ENCODE assay signal across 8 cellular contexts in the genomic region with DNA sequence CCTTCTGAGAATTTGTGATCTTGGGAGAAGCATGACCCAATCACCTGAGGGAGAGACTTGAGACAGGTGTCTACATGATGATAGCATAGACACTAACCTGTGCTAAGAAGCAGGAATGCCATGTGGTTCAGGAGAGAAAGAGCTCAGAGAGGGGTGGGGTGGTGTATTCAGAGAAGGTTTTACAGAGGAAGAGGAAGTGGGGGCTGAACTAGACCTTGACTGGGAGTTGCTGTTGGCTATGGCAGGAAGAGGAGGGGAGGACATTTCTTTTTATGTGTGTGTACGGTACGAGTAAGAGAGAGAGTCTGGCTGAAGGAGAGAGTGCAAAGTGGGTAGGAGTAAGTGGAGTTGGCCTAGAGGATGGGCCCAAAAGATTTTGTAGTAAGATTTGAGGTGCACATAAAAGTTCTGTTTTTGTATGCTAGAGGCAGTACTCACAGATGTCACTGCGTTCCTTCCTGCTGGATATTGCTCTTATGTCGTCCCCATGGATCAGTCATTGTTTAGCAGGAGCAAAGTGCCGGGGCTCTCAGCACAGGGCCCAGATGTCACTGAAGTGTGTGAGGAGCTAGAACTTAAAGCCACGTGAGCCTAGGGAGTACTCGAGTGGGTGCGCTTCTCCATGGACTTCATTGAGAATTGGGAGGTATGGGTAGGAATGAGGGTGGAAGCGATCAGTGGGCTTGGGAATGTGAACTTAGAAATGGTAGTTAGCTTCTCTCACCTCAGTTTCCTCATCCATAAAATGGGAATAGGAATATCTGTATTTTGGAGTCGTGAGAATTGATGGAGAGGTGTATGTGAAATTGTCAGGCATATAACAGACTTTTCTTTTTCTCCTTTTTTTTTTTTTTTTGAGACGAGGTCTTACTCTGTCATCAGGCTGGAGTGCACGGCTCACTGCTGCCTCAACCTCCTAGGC. TPM values are rescaled to one million over a fixed set of nuclear protein-coding genes. Genes with fewer than 3 reads are reported as not detected.
DNase-seq lines count a peak whose midpoint lies in the region; ATAC-seq and TF ChIP-seq lines count a peak whose summit lies in the region.

No MANE protein-coding gene starts in this region.

- peak; percentile 59 for DNase-seq in activated naive CD4-positive, alpha-beta T cell treated with anti-CD3 and anti-CD28 coated beads, Interleukin-2, amount 10 ng/mL, durations not matched to agents 7 days and 5 days
- DNase-seq in activated naive CD4-positive, alpha-beta T cell treated with anti-CD3 and anti-CD28 coated beads, Interleukin-2, amount 50 U/mL, for 16 hours: no peak
- peak in 1 of 3 donors; percentile 51 for DNase-seq in Peyer's patch
- no peak for DNase-seq in endothelial cell (ENCODE audit: low spot score)
- no peak for DNase-seq in suprapubic skin (ENCODE audit: low spot score in 2 of 2)
- no peak for DNase-seq in cerebellum (ENCODE audit: low spot score)
- no peak for DNase-seq in foreskin fibroblast

- no peak for ATAC-seq in HG02759 (IDR thresholded peaks at IDR 0.05; ENCODE audit: unreplicated experiment)

- H3K27me3 Mint-ChIP-seq in activated naive CD4-positive, alpha-beta T cell treated with anti-CD3 and anti-CD28 coated beads, Interleukin-2, amount 10 ng/mL, durations not matched to agents 7 days and 5 days: no peaks in the 10 kb centered on the region
- peaks cover 10% of the 10 kb centered on the region for H3K27me3 Mint-ChIP-seq in endothelial cell (ENCODE audit: unreplicated experiment)

- H3K4me3 ChIP-seq in Peyer's patch: peak overlapping the region in 1 of 4 donors; percentile 10
- no peak overlapping the region for H3K4me3 ChIP-seq in suprapubic skin
- H3K4me3 ChIP-seq in foreskin fibroblast (ENCODE audit: low read depth in 1 of 2, low read length in 2 of 2): no peak overlapping the region

- CTCF ChIA-PET in activated naive CD4-positive, alpha-beta T cell treated with anti-CD3 and anti-CD28 coated beads, Interleukin-2, amount 10 ng/mL, durations not matched to agents 7 days and 5 days (lab: Charles Lee): interaction anchor here (0.8 to 4.4 kb wide), 8 partner anchors 10 to 43 kb away, joined by 3 to 41 read pairs (median 9); a partner anchor contains a TSS

- H3K36me3 ChIP-seq in Peyer's patch (peaks cover 0 to 38% (median 0%) of the 10 kb centered on the region in 3 donors), suprapubic skin (peaks cover 25% of the 10 kb centered on the region)

- peaks cover 95% of the 10 kb centered on the region for H3K4me1 Mint-ChIP-seq in activated naive CD4-positive, alpha-beta T cell treated with anti-CD3 and anti-CD28 coated beads, Interleukin-2, amount 10 ng/mL, durations not matched to agents 7 days and 5 days
- H3K4me1 Mint-ChIP-seq in endothelial cell (ENCODE audit: unreplicated experiment): peaks cover 51% of the 10 kb centered on the region

- H3K9me3 ChIP-seq in Peyer's patch (no peaks in the 10 kb centered on the region), suprapubic skin (no peaks in the 10 kb centered on the region)

- no peak for TF ChIP-seq CTCF in Peyer's patch (IDR thresholded peaks at IDR 0.05)
- TF ChIP-seq CTCF in endothelial cell (IDR thresholded peaks at IDR 0.05; ENCODE audit: unreplicated experiment): no peak
- TF ChIP-seq CTCF in suprapubic skin (IDR thresholded peaks at IDR 0.05): no peak
- no peak for TF ChIP-seq CTCF in foreskin fibroblast (IDR thresholded peaks at IDR 0.05; ENCODE audit: low read depth, low read length)

- no peaks in the 10 kb centered on the region for H3K27me3 ChIP-seq in Peyer's patch
- no peaks in the 10 kb centered on the region for H3K27me3 ChIP-seq in suprapubic skin

- H3K9me3 Mint-ChIP-seq in activated naive CD4-positive, alpha-beta T cell treated with anti-CD3 and anti-CD28 coated beads, Interleukin-2, amount 10 ng/mL, durations not matched to agents 7 days and 5 days: no peaks in the 10 kb centered on the region
- no peaks in the 10 kb centered on the region for H3K9me3 Mint-ChIP-seq in endothelial cell (ENCODE audit: unreplicated experiment)

- TF ChIP-seq POLR2A in Peyer's patch (IDR thresholded peaks at IDR 0.05) (no peak), suprapubic skin (IDR thresholded peaks at IDR 0.05) (no peak)

- WGBS in suprapubic skin: 83% methylated on average over 12 of the region's 12 CpGs

- peak overlapping the region; percentile 16 to 79 (median 54) for H3K27ac ChIP-seq in Peyer's patch
- peak overlapping the region; percentile 79 for H3K27ac ChIP-seq in suprapubic skin

- peaks cover 76% of the 10 kb centered on the region for H3K36me3 Mint-ChIP-seq in activated naive CD4-positive, alpha-beta T cell treated with anti-CD3 and anti-CD28 coated beads, Interleukin-2, amount 10 ng/mL, durations not matched to agents 7 days and 5 days
- H3K36me3 Mint-ChIP-seq in endothelial cell (ENCODE audit: low read depth, unreplicated experiment): peaks cover 8% of the 10 kb centered on the region

- H3K4me1 ChIP-seq in Peyer's patch (peaks cover 0 to 49% (median 34%) of the 10 kb centered on the region in 4 donors), suprapubic skin (peaks cover 91% of the 10 kb centered on the region)

- TF ChIP-seq EP300 in suprapubic skin (IDR thresholded peaks at IDR 0.05): no peak

- H3K4me3 Mint-ChIP-seq in activated naive CD4-positive, alpha-beta T cell treated with anti-CD3 and anti-CD28 coated beads, Interleukin-2, amount 10 ng/mL, durations not matched to agents 7 days and 5 days: peak overlapping the region; percentile 73
- no peak overlapping the region for H3K4me3 Mint-ChIP-seq in endothelial cell (ENCODE audit: unreplicated experiment)

- H3K27ac Mint-ChIP-seq in activated naive CD4-positive, alpha-beta T cell treated with anti-CD3 and anti-CD28 coated beads, Interleukin-2, amount 10 ng/mL, durations not matched to agents 7 days and 5 days: peak overlapping the region; percentile 86
- H3K27ac Mint-ChIP-seq in endothelial cell (ENCODE audit: unreplicated experiment): peak overlapping the region; percentile 2

RNA-seq across cellular contexts. Expression of a gene that starts 22.1 kb away (rescaled TPM):
- total RNA-seq in Peyer's patch: 10 to 100 TPM; 19.9 to 83.3 (median 46.4) TPM
- total RNA-seq in endothelial cell (ENCODE audit: unreplicated experiment): 20.8 TPM
- total RNA-seq in suprapubic skin: 100 to 1,000 TPM in 1 of 4 donors, 10 to 100 TPM in 3; 31.5 to 167 (median 49.0) TPM
- 26.7 TPM for total RNA-seq in cerebellum

RNA-seq across cellular contexts. Expression of a gene that starts 24.3 kb away (rescaled TPM):
- total RNA-seq in Peyer's patch: 10 to 100 TPM; 11.4 to 26.0 (median 18.3) TPM
- 20.0 TPM for total RNA-seq in endothelial cell (ENCODE audit: unreplicated experiment)
- 10 to 100 TPM in 2 of 4 donors, 1 to 10 TPM in 2; 8.8 to 18.1 (median 10.1) TPM for total RNA-seq in suprapubic skin
- 18.6 TPM for total RNA-seq in cerebellum

RNA-seq across cellular contexts. Expression of a gene that starts 24.4 kb away (rescaled TPM):
- 100 to 1,000 TPM in 1 of 4 donors, 10 to 100 TPM in 3; 36.6 to 145 (median 65.0) TPM for total RNA-seq in Peyer's patch
- 42.8 TPM for total RNA-seq in endothelial cell (ENCODE audit: unreplicated experiment)
- 100 to 1,000 TPM in 1 of 4 donors, 10 to 100 TPM in 3; 38.8 to 101 (median 69.9) TPM for total RNA-seq in suprapubic skin
- 50.8 TPM for total RNA-seq in cerebellum

RNA-seq across cellular contexts. Expression of a gene that starts 41.2 kb away (rescaled TPM):
- total RNA-seq in Peyer's patch: 10 to 100 TPM in 3 of 4 donors, 1 to 10 TPM in 1; 8.3 to 27.5 (median 17.6) TPM
- total RNA-seq in endothelial cell (ENCODE audit: unreplicated experiment): 14.9 TPM
- total RNA-seq in suprapubic skin: 10 to 100 TPM; 11.2 to 26.6 (median 23.6) TPM
- 13.2 TPM for total RNA-seq in cerebellum

RNA-seq across cellular contexts. Expression of a gene that starts 50.5 kb away (rescaled TPM):
- total RNA-seq in Peyer's patch: 10 to 100 TPM; 15.7 to 67.4 (median 40.9) TPM
- 0.64 TPM for total RNA-seq in endothelial cell (ENCODE audit: unreplicated experiment)
- 100 to 1,000 TPM in 2 of 4 donors, 10 to 100 TPM in 2; 77.0 to 133 (median 99.7) TPM for total RNA-seq in suprapubic skin
- not detected for total RNA-seq in cerebellum
